In the genomic region with DNA sequence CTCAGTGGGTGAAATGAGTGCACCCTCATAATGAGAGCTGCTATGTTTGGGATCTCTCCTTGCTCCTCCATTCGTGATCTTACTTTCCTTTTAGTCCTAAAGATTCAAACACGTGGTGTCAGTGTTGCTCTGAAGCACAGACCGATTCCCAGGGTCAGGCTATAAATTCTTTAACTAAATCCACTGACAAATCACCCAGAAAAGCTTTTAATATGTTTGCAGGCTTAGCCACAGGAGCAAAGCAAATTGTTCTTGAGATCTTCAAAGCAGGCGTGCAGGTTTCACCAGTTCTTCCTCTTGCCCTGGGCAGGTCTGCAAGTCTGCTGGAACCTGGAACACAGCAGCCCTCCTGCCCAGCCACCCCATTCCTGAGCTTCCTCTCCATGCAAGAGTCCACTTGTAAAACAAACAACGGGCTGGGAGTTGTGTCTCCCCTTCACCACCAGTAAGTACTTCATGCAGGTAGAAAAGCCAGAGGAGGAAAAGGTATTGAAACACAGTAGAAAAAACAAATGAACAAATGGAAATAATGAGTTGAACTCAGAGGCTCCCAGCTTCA, we compare ENCODE assay signal across 8 cellular contexts.
DNase-seq lines count a peak whose midpoint lies in the region; ATAC-seq and TF ChIP-seq lines count a peak whose summit lies in the region.

No MANE protein-coding gene starts in this region.

- no peak for TF ChIP-seq CTCF in Calu3 (IDR thresholded peaks at IDR 0.05; ENCODE audit: unreplicated experiment)

- H3K27me3 ChIP-seq in mucosa of rectum (ENCODE audit: control insufficient read depth in 2 of 2, insufficient read depth in 2 of 2, low read length in 2 of 2), result no peaks in the 10 kb centered on the region

- ATAC-seq in GM21717 (IDR thresholded peaks at IDR 0.05; ENCODE audit: unreplicated experiment), result no peak
- ATAC-seq in HG03354 (IDR thresholded peaks at IDR 0.05; ENCODE audit: poor library complexity, severe bottlenecking, unreplicated experiment), result no peak

- H3K4me3 Mint-ChIP-seq in Calu3 (ENCODE audit: low read depth, unreplicated experiment), result peak overlapping the region; percentile 62

- H3K36me3 Mint-ChIP-seq in Calu3 (ENCODE audit: insufficient read depth, unreplicated experiment), result peaks cover 11% of the 10 kb centered on the region

- BruUV-seq in Calu3 (replicated peaks; lab: Mats Ljungman, UMichigan), result no TSS peak

- H3K9ac ChIP-seq in mucosa of rectum (ENCODE audit: low read depth in 1 of 2, low read length in 2 of 2), result peak overlapping the region in 1 of 2 donors; percentile 41

- H3K9me3 Mint-ChIP-seq in Calu3 (ENCODE audit: low read depth, unreplicated experiment), result no peaks in the 10 kb centered on the region

- no peaks in the 10 kb centered on the region for H3K36me3 ChIP-seq in mucosa of rectum (ENCODE audit: control insufficient read depth in 2 of 2, insufficient read depth in 2 of 2, low read length in 2 of 2)

- H3K27ac Mint-ChIP-seq in Calu3 (ENCODE audit: unreplicated experiment), result peak overlapping the region; percentile 87

- intact Hi-C loops in Calu3 (cut with micrococcal nuclease; ENCODE audit: unreplicated experiment), result loop anchor here (1.0 to 2.0 kb wide), 3 partner anchors 99 to 251 kb away; partner anchors contain the start of gene IRF2

- H3K4me1 ChIP-seq in mucosa of rectum (ENCODE audit: control insufficient read depth in 2 of 2, insufficient read depth in 2 of 2, low read length in 2 of 2), result peaks cover 21 to 38% of the 10 kb centered on the region in 2 donors

- no peaks in the 10 kb centered on the region for H3K27me3 Mint-ChIP-seq in Calu3 (ENCODE audit: unreplicated experiment)

- CTCF ChIA-PET in Calu3 (lab: Charles Lee), result interaction anchor here (0.6 to 1.5 kb wide), 8 partner anchors 22 to 259 kb away, joined by 3 to 7 read pairs (median 4); no protein-coding TSS in a partner anchor

- no peak overlapping the region for H3K4me3 ChIP-seq in mucosa of rectum (ENCODE audit: low read length in 2 of 2)

- H3K4me1 Mint-ChIP-seq in Calu3 (ENCODE audit: low read depth, unreplicated experiment), result peaks cover 22% of the 10 kb centered on the region

- peak; percentile 66 for DNase-seq in Calu3
- peak; percentile 30 for DNase-seq in NCI-H1048 (lab: John Stamatoyannopoulos, UW)
- DNase-seq in dermis blood vessel endothelial cell, result peak; percentile 53
- no peak for DNase-seq in foreskin melanocyte
- DNase-seq in SK-N-DZ (ENCODE audit: low spot score), result no peak

- peak overlapping the region; percentile 54 to 59 for H3K27ac ChIP-seq in mucosa of rectum (ENCODE audit: low read depth in 2 of 2, low read length in 2 of 2)

- H3K9me3 ChIP-seq in mucosa of rectum (ENCODE audit: control insufficient read depth in 2 of 2, low read length in 2 of 2), result no peaks in the 10 kb centered on the region

Comparison
In these comparisons a context has a peak if more than half of its experiments do, and no peak if none do; other contexts are left out.
1. DNase-seq: peak in Calu3 (single experiment), NCI-H1048 (single experiment) and dermis blood vessel endothelial cell (single experiment); none in foreskin melanocyte (single experiment) and SK-N-DZ (single experiment).